1 cellular context compared by ENCODE assay signal in genomic region chr7:139340808-139341057, GRCh38.
TF ChIP-seq lines count a peak whose summit lies in the region.

No MANE protein-coding gene starts in this region.

TF ChIP-seq in IMR-90, 13 proteins besides CTCF, POLR2A, EP300 and RAD21:
- no peak for TF ChIP-seq CEBPB (IDR thresholded peaks at IDR 0.05; ENCODE audit: low read depth, low read length)
- TF ChIP-seq MAFK (IDR thresholded peaks at IDR 0.05; ENCODE audit: low read depth, low read length): peak; percentile 51; the same call in 1 of the 2 replicates
